Comparison of ENCODE assay signal across 24 cellular contexts in the genomic region with DNA sequence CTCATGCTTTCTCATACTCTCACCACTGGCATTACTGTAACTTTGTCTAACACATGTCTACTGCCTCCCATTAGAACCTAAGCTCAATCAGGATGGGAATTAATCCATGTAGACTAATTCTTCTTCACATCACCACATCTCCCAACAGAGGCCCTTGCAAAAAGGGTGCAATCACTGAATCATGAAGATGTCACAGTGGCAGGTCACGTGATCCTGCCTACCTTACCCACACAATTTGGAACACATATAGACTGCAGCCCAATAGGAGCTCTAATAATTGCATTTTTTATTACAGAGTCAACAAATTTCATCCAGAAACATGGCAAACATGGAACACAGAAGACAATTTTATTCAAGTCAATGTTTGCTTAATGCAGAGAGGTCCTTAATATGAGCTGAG.
"Had no signal": no experiment of that assay in that cellular context is flagged by ENCODE, and none has a peak within 500 bp of the region (broad histone marks: within the 10 kb centered on the region; RNA-seq: fewer than 3 reads in every experiment).

No MANE protein-coding gene starts in this region.

- H3K36me3 ChIP-seq: colonic mucosa, esophagus squamous epithelium, gastrocnemius medialis, heart right ventricle, left lung, lower lobe of right lung had no signal

- H3K27ac ChIP-seq: colonic mucosa, epithelial cell of prostate, esophagus squamous epithelium, gastrocnemius medialis, heart right ventricle, left lung, lower lobe of right lung had no signal

- H3K9me3 ChIP-seq: colonic mucosa, gastrocnemius medialis, lower lobe of right lung had no signal

- H3K4me3 ChIP-seq: colonic mucosa, esophagus squamous epithelium, gastrocnemius medialis, heart right ventricle, left lung, lower lobe of right lung, mucosa of descending colon had no signal

- H3K27me3 ChIP-seq: colonic mucosa, esophagus squamous epithelium, gastrocnemius medialis, heart right ventricle, left lung had no signal

- H3K4me1 ChIP-seq: esophagus squamous epithelium, left lung, lower lobe of right lung had no signal

- ATAC-seq: effector memory CD8-positive, alpha-beta T cell; esophagus mucosa; gastrocnemius medialis; heart right ventricle; left cardiac atrium; left lung; left ventricle myocardium superior; lower lobe of right lung; mucosa of descending colon had no signal

- FAIRE-seq: endometrium, keratinocyte had no signal

- DNase-seq: colonic mucosa; cortex of kidney; effector CD8-positive, alpha-beta T cell; effector memory CD8-positive, alpha-beta T cell; endodermal cell; erythroblast; esophagus squamous epithelium; foreskin fibroblast; foreskin melanocyte; gastrocnemius medialis; glutamatergic neuron; head of caudate nucleus; heart right ventricle; hippocampal formation; left cardiac atrium; left lung; left ventricle myocardium superior; lower lobe of right lung; mesenchymal stem cell; mucosa of descending colon had no signal
